ENCODE assay signal across 8 cellular contexts in the genomic region with DNA sequence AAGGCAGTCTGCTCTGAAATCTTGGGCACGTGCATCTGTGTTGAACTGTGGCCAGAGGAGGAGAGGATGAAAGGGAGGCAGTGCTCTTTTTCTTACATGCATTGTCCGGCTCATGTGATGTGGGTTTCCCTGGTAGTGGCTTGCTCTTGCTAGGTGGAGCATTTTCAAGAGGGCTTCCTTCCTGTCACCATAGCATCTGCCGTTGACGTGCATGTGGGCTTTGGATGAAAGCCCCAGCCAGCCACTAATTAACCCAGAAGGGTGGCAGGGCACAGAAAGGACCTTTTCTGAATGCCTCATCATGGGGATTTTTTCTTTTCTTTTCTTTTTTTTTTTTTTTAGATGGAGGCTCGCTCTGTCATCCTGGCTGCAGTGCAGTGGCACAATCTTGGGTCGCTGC.
DNase-seq lines count a peak whose midpoint lies in the region; ATAC-seq, FAIRE-seq and TF ChIP-seq lines count a peak whose summit lies in the region.

No MANE protein-coding gene starts in this region.

- H3K27me3 ChIP-seq in left lung, result no peaks in the 10 kb centered on the region

- peak; percentile 93 for FAIRE-seq in GM12892 (lab: Jason Lieb, UNC)

- no peak for TF ChIP-seq POLR2A in GM12892 (IDR thresholded peaks at IDR 0.05; ENCODE audit: low read depth, low read length)

- H3K36me3 ChIP-seq in left lung, result no peaks in the 10 kb centered on the region

- H3K4me3 ChIP-seq in left lung, result no peak overlapping the region

- DNase-seq in GM12892 (ENCODE audit: insufficient read length) (no peak), NCI-H69 (lab: John Stamatoyannopoulos, UW) (peak; percentile 2), SKM-1 (lab: John Stamatoyannopoulos, UW; ENCODE audit: unreplicated experiment) (no peak), left lung (no peak), NCI-H526 (lab: John Stamatoyannopoulos, UW) (no peak), OCI-M2 (lab: John Stamatoyannopoulos, UW; ENCODE audit: unreplicated experiment) (no peak)
- DNase-seq in effector CD4-positive, alpha-beta T cell, result peak; percentile 7

- no peaks in the 10 kb centered on the region for H3K9me3 ChIP-seq in left lung

- peak; percentile 93 for ATAC-seq in HG02588 (IDR thresholded peaks at IDR 0.05; ENCODE audit: unreplicated experiment)
- ATAC-seq in left lung, result no peak

- H3K4me1 ChIP-seq in left lung, result no peaks in the 10 kb centered on the region

- intact Hi-C loops in left lung (cut with DNase I), result no loop called here

- TF ChIP-seq CTCF in left lung (IDR thresholded peaks at IDR 0.05), result no peak

- no peak overlapping the region for H3K27ac ChIP-seq in left lung

Comparison
In these comparisons a context has a peak if more than half of its experiments do, and no peak if none do; other contexts are left out.
1. DNase-seq: peak in NCI-H69 (single experiment) and effector CD4-positive, alpha-beta T cell (single experiment); none in GM12892 (single experiment), SKM-1 (single experiment), left lung (0 of 2), NCI-H526 (0 of 2) and OCI-M2 (single experiment).